14 cellular contexts compared by ENCODE assay signal in the genomic region with DNA sequence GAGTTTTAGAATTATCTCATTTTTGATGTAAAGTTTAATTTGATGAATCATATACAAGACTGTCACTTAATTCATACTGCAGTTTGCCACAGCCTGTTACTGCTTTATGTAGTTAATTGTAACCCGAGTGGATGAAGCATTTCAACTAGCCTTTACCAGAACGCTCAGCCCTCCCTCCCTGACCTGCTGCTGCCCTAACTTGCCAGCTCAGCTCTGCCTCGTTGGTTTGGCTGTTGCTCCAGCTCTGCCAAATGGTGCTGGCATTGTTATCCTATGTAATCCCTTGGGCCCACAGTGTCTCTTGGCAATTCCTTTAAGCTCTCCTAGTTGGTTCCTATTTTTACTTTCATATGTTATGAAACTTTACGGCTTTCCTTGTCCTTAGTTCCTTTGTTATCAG.
DNase-seq lines count a peak whose midpoint lies in the region; ATAC-seq and TF ChIP-seq lines count a peak whose summit lies in the region.
"Had no signal": no experiment of that assay in that cellular context is flagged by ENCODE, and none has a peak within 500 bp of the region (broad histone marks: within the 10 kb centered on the region; RNA-seq: fewer than 3 reads in every experiment).

No MANE protein-coding gene starts in this region.

- peaks cover 0 to 2% of the 10 kb centered on the region in 2 donors for H3K27me3 Mint-ChIP-seq in natural killer cell (ENCODE audit: low read depth in 2 of 2)
- H3K27me3 Mint-ChIP-seq: activated T-cell treated with anti-CD3 and anti-CD28 coated beads, Interleukin-2, amount 50 U/mL, for 24 hours had no signal

- H3K4me3 ChIP-seq in fibroblast of lung (replicated peaks in 1 of 4; ENCODE audit: control extremely low read depth in 1 of 4, insufficient read depth in 1 of 4, low read depth in 3 of 4, low read length in 4 of 4) (no peak overlapping the region), gastrocnemius medialis (peak overlapping the region in 1 of 4 donors; percentile 13)
- H3K4me3 ChIP-seq: tibial nerve had no signal

- TF ChIP-seq POLR2A in gastrocnemius medialis (IDR thresholded peaks at IDR 0.05) = no peak

- H3K27ac Mint-ChIP-seq in natural killer cell = no peak overlapping the region
- H3K27ac Mint-ChIP-seq: activated T-cell treated with anti-CD3 and anti-CD28 coated beads, Interleukin-2, amount 50 U/mL, for 24 hours had no signal

- H3K9me3 ChIP-seq in fibroblast of lung (ENCODE audit: control insufficient read depth, insufficient read depth, low read depth, low read length) (no peaks in the 10 kb centered on the region), gastrocnemius medialis (no peaks in the 10 kb centered on the region)

- no peaks in the 10 kb centered on the region for H3K4me1 Mint-ChIP-seq in natural killer cell
- H3K4me1 Mint-ChIP-seq: neural crest cell had no signal

- H4K20me1 ChIP-seq in fibroblast of lung (ENCODE audit: control insufficient read depth, extremely low read depth, insufficient read depth, low read length) = no peaks in the 10 kb centered on the region

- peaks cover 56% of the 10 kb centered on the region for H3K79me2 ChIP-seq in fibroblast of lung (ENCODE audit: control insufficient read depth, insufficient read depth, low read length)

- H2AFZ ChIP-seq in fibroblast of lung (ENCODE audit: low read length) = no peak overlapping the region

- H3K9me3 Mint-ChIP-seq in natural killer cell = peaks cover 0 to 3% of the 10 kb centered on the region in 2 donors

- H3K4me3 Mint-ChIP-seq in natural killer cell = no peak overlapping the region
- H3K4me3 Mint-ChIP-seq: activated T-cell treated with anti-CD3 and anti-CD28 coated beads, Interleukin-2, amount 50 U/mL, for 24 hours; neural crest cell had no signal

- peaks cover 2% of the 10 kb centered on the region for H3K36me3 ChIP-seq in fibroblast of lung (ENCODE audit: control insufficient read depth, insufficient read depth, low read length)
- no peaks in the 10 kb centered on the region for H3K36me3 ChIP-seq in gastrocnemius medialis
- H3K36me3 ChIP-seq: tibial nerve had no signal

- in situ Hi-C loops in gastrocnemius medialis (cut with MboI; ENCODE audit: low sequenced_read_pairs in 4 of 4) = no loop called here

- peak overlapping the region; percentile 52 for H3K4me2 ChIP-seq in fibroblast of lung (ENCODE audit: extremely low read depth, insufficient read depth, low read length)

- H3K27ac ChIP-seq in fibroblast of lung (ENCODE audit: insufficient read depth, low read length) (peak overlapping the region; percentile 27), gastrocnemius medialis (peak overlapping the region; percentile 9 to 70 (median 51))

- H3K9ac ChIP-seq in fibroblast of lung (ENCODE audit: insufficient read depth, low read length) = no peak overlapping the region

- H3K27me3 ChIP-seq in fibroblast of lung (ENCODE audit: control insufficient read depth, insufficient read depth, low read length) (no peaks in the 10 kb centered on the region), gastrocnemius medialis (no peaks in the 10 kb centered on the region)
- H3K27me3 ChIP-seq: tibial nerve had no signal

- DNase-seq in DMS153 (lab: John Stamatoyannopoulos, UW) (peak; percentile 6), DMS153 treated with DMSO at 0.1 percent for 48 hours (lab: John Stamatoyannopoulos, UW; ENCODE audit: unreplicated experiment) (no peak), NCI-H69 (lab: John Stamatoyannopoulos, UW) (peak; percentile 74), fibroblast of lung (ENCODE audit: low read depth in 2 of 2) (peak; percentile 58 to 59), gastrocnemius medialis (peak; percentile 24 to 72), HPDE6-E6E7 (ENCODE audit: extremely low spot score) (no peak), natural killer cell (no peak)
- DNase-seq: 8988T; activated T-cell treated with anti-CD3 and anti-CD28 coated beads, Interleukin-2, amount 50 U/mL, for 24 hours; NCI-H510A treated with DMSO at 0.1 percent for 48 hours; T1000 had no signal

- no peaks in the 10 kb centered on the region for H3K36me3 Mint-ChIP-seq in natural killer cell

- no peak for TF ChIP-seq CTCF in fibroblast of lung (conservative IDR thresholded peaks at IDR 0.05 in 1 of 2, IDR thresholded peaks at IDR 0.05 in 1 of 2; ENCODE audit: low read depth in 1 of 2, low read length in 2 of 2)
- TF ChIP-seq CTCF in gastrocnemius medialis (IDR thresholded peaks at IDR 0.05 in 4 of 5, conservative IDR thresholded peaks at IDR 0.05 in 1 of 5) = no peak
- no peak for TF ChIP-seq CTCF in natural killer cell (IDR thresholded peaks at IDR 0.05)

- intact Hi-C loops in gastrocnemius medialis (cut with DNase I; ENCODE audit: low total_unique reads) (no loop called here), natural killer cell (cut with micrococcal nuclease) (no loop called here)

- peaks cover 8% of the 10 kb centered on the region for H3K4me1 ChIP-seq in fibroblast of lung (ENCODE audit: control insufficient read depth, extremely low read depth, insufficient read depth, low read length)
- H3K4me1 ChIP-seq in gastrocnemius medialis = peaks cover 0 to 11% of the 10 kb centered on the region in 2 donors

- peak; percentile 71 to 88 for ATAC-seq in gastrocnemius medialis
- no peak for ATAC-seq in GM19452 (IDR thresholded peaks at IDR 0.05; ENCODE audit: unreplicated experiment)
- no peak for ATAC-seq in natural killer cell

Comparison
In these comparisons a context has a peak if more than half of its experiments do, and no peak if none do; other contexts are left out.
1. DNase-seq: peak in DMS153 (single experiment), NCI-H69 (single experiment), fibroblast of lung (2 of 2) and gastrocnemius medialis (2 of 2); none in DMS153 treated with DMSO at 0.1 percent for 48 hours (single experiment), HPDE6-E6E7 (single experiment) and natural killer cell (single experiment).
2. ATAC-seq: peak in gastrocnemius medialis (2 of 2); none in GM19452 (single experiment) and natural killer cell (0 of 3).